Comparison of ENCODE assay signal across 19 cellular contexts in genomic region chr15:57552678-57553334, GRCh38. TPM values are rescaled to one million over a fixed set of nuclear protein-coding genes. Genes with fewer than 3 reads are reported as not detected.
DNase-seq lines count a peak whose midpoint lies in the region; ATAC-seq, FAIRE-seq and TF ChIP-seq lines count a peak whose summit lies in the region.
"Had no signal": no experiment of that assay in that cellular context is flagged by ENCODE, and none has a peak within 500 bp of the region (broad histone marks: within the 10 kb centered on the region; RNA-seq: fewer than 3 reads in every experiment).

No MANE protein-coding gene starts in this region.

- peak overlapping the region; percentile 93 for H3K27ac Mint-ChIP-seq in astrocyte (ENCODE audit: unreplicated experiment)
- H3K27ac Mint-ChIP-seq: activated naive CD4-positive, alpha-beta T cell treated with anti-CD3 and anti-CD28 coated beads, Interleukin-2, amount 50 U/mL, for 72 hours; natural killer cell treated with Interleukin-12 subunit alpha and Interleukin-12 subunit beta and Interleukin-15 and Interleukin-18, amount 100 ng/mL, for 72 hours had no signal

- H3K4me3 Mint-ChIP-seq in astrocyte (ENCODE audit: unreplicated experiment) = no peak overlapping the region
- H3K4me3 Mint-ChIP-seq: natural killer cell treated with Interleukin-12 subunit alpha and Interleukin-12 subunit beta and Interleukin-15 and Interleukin-18, amount 100 ng/mL, for 72 hours had no signal

- H2BK5ac ChIP-seq in trophoblast cell (ENCODE audit: low read depth, low read length, poor library complexity) = peak overlapping the region; percentile 7

- H4K91ac ChIP-seq in trophoblast cell (ENCODE audit: low read depth, low read length) = peak overlapping the region; percentile 41

- peaks cover 18% of the 10 kb centered on the region for H3K79me1 ChIP-seq in trophoblast cell (ENCODE audit: low read length)

- H2AK5ac ChIP-seq in trophoblast cell (ENCODE audit: low read length) = peak overlapping the region; percentile 61

- POLR2A ChIA-PET in HCT116 (lab: Charles Lee) = no interaction called here

- peaks cover 2% of the 10 kb centered on the region for H3K9me3 Mint-ChIP-seq in astrocyte (ENCODE audit: unreplicated experiment)
- H3K9me3 Mint-ChIP-seq: activated naive CD4-positive, alpha-beta T cell treated with anti-CD3 and anti-CD28 coated beads, Interleukin-2, amount 50 U/mL, for 72 hours; natural killer cell treated with Interleukin-12 subunit alpha and Interleukin-12 subunit beta and Interleukin-15 and Interleukin-18, amount 100 ng/mL, for 72 hours had no signal

- TF ChIP-seq RAD21 in HCT116 (IDR thresholded peaks at IDR 0.05; ENCODE audit: low read depth) = no peak

- no peaks in the 10 kb centered on the region for H3K79me2 ChIP-seq in HCT116 (ENCODE audit: insufficient read depth, low read length)
- H3K79me2 ChIP-seq in astrocyte (ENCODE audit: insufficient read depth, low read length) = no peaks in the 10 kb centered on the region
- no peaks in the 10 kb centered on the region for H3K79me2 ChIP-seq in hepatocyte
- peaks cover 1% of the 10 kb centered on the region for H3K79me2 ChIP-seq in trophoblast cell (ENCODE audit: control insufficient read depth, insufficient read depth, low read length, poor library complexity)

- H3K9me2 ChIP-seq in HCT116 (ENCODE audit: insufficient read depth) (no peaks in the 10 kb centered on the region), hepatocyte (replicated peaks; ENCODE audit: insufficient read depth) (no peaks in the 10 kb centered on the region)

- peak overlapping the region; percentile 31 for H3K18ac ChIP-seq in trophoblast cell (ENCODE audit: low read length)

- H3K4me1 Mint-ChIP-seq in astrocyte (ENCODE audit: low read depth, unreplicated experiment) = peaks cover 51% of the 10 kb centered on the region

- peak overlapping the region; percentile 19 for H2BK120ac ChIP-seq in trophoblast cell (ENCODE audit: insufficient read depth, low read length, poor library complexity)

- 94% methylated on average over 8 of the region's 8 CpGs for WGBS in hepatocyte (ENCODE audit: low lambda C conversion rate, missing lambda C conversion rate)
- WGBS in trophoblast cell (ENCODE audit: extremely low coverage, insufficient coverage, insufficient read length) = no CpG with 5 or more reads among the region's 8 CpGs

- peak overlapping the region; percentile 32 for H3K14ac ChIP-seq in trophoblast cell (ENCODE audit: low read length)

- peak overlapping the region; percentile 28 for H2BK12ac ChIP-seq in trophoblast cell (ENCODE audit: low read length)

- H3K36me3 ChIP-seq in HCT116 (ENCODE audit: control insufficient read depth in 1 of 2, insufficient read depth in 2 of 2, low read length in 2 of 2) (no peaks in the 10 kb centered on the region), astrocyte (ENCODE audit: insufficient read depth, low read length) (no peaks in the 10 kb centered on the region), hepatocyte (replicated peaks; ENCODE audit: insufficient read depth, low read depth) (no peaks in the 10 kb centered on the region), trophoblast cell (ENCODE audit: control insufficient read depth in 1 of 2, insufficient read depth in 2 of 2, low read length in 2 of 2) (peaks cover 3% of the 10 kb centered on the region in 2 experiments)

- H3K4me2 ChIP-seq in HCT116 (ENCODE audit: low read length) (peak overlapping the region; percentile 77; the same call in 1 of the 2 replicates), astrocyte (ENCODE audit: low read length) (no peak overlapping the region), hepatocyte (no peak overlapping the region), trophoblast cell (ENCODE audit: low read length) (no peak overlapping the region)

- no peaks in the 10 kb centered on the region for H3K27me3 ChIP-seq in HCT116 (ENCODE audit: insufficient read depth, low read length)
- H3K27me3 ChIP-seq in astrocyte (ENCODE audit: insufficient read depth, low read length) = no peaks in the 10 kb centered on the region
- H3K27me3 ChIP-seq in hepatocyte = no peaks in the 10 kb centered on the region
- no peaks in the 10 kb centered on the region for H3K27me3 ChIP-seq in trophoblast cell (ENCODE audit: insufficient read depth, low read length)
- no peaks in the 10 kb centered on the region for H3K27me3 ChIP-seq in foreskin keratinocyte
- H3K27me3 ChIP-seq: vagina had no signal

- DNase-seq in HCT116 (ENCODE audit: low read depth, low spot score) (no peak), astrocyte (ENCODE audit: low read depth) (no peak), hepatocyte (ENCODE audit: low spot score) (no peak), trophoblast cell (no peak), GDM1 (lab: John Stamatoyannopoulos, UW) (no peak), foreskin keratinocyte (no peak)
- no peak for DNase-seq in stimulated activated CD4-positive, alpha-beta T cell treated with anti-CD3 and anti-CD28 coated beads, Interleukin-4, amount 100 ng/mL, for 1 hour
- DNase-seq: activated CD4-positive, CD25-positive, alpha-beta regulatory T cell treated with anti-CD3 and anti-CD28 coated beads, Interleukin-2, amount 50 U/mL, for 72 hours; activated CD8-positive, alpha-beta memory T cell treated with anti-CD3 and anti-CD28 coated beads, Interleukin-2, amount 50 U/mL, for 48 hours; left colon; NCI-H1694 treated with DMSO at 0.1 percent for 48 hours; stimulated activated CD4-positive, alpha-beta T cell treated with anti-CD3 and anti-CD28 coated beads, Interleukin-4, amount 100 ng/mL, for 4 hours; T-helper 2 cell had no signal

- TF ChIP-seq POLR2A in HCT116 (IDR thresholded peaks at IDR 0.05; ENCODE audit: borderline replicate concordance, extremely low read depth, insufficient read depth, insufficient read length) = no peak

- no TSS peak for BruUV-seq in HCT116 (replicated peaks; lab: Mats Ljungman, UMichigan)

- no peak for TF ChIP-seq CTCF in HCT116 (IDR thresholded peaks at IDR 0.05 in 2 of 3, conservative IDR thresholded peaks at IDR 0.05 in 1 of 3; ENCODE audit: borderline replicate concordance in 1 of 3, insufficient read depth in 1 of 3, low read depth in 2 of 3, low read length in 2 of 3)
- TF ChIP-seq CTCF in astrocyte (IDR thresholded peaks at IDR 0.05; ENCODE audit: insufficient read depth, low read depth, low read length) = no peak
- TF ChIP-seq CTCF in hepatocyte (IDR thresholded peaks at IDR 0.05; ENCODE audit: poor library complexity) = no peak
- no peak for TF ChIP-seq CTCF in foreskin keratinocyte (conservative IDR thresholded peaks at IDR 0.05)

- H3K4me1 ChIP-seq in HCT116 (ENCODE audit: control insufficient read depth in 1 of 2, insufficient read depth in 2 of 2, low read length in 2 of 2) (peaks cover 31 to 41% of the 10 kb centered on the region in 2 experiments), astrocyte (ENCODE audit: insufficient read depth, low read length) (peaks cover 33% of the 10 kb centered on the region), hepatocyte (ENCODE audit: insufficient read depth) (peaks cover 62% of the 10 kb centered on the region), trophoblast cell (ENCODE audit: control insufficient read depth in 1 of 2, insufficient read depth in 2 of 2, low read length in 2 of 2) (peaks cover 37 to 47% of the 10 kb centered on the region in 2 experiments), foreskin keratinocyte (peaks cover 23% of the 10 kb centered on the region)

- H4K20me1 ChIP-seq in HCT116 (ENCODE audit: insufficient read depth) (no peaks in the 10 kb centered on the region), astrocyte (ENCODE audit: insufficient read depth, low read length) (no peaks in the 10 kb centered on the region), hepatocyte (ENCODE audit: insufficient read depth, poor library complexity, severe bottlenecking) (no peaks in the 10 kb centered on the region)

- H3K36me3 Mint-ChIP-seq in astrocyte (ENCODE audit: low read depth, unreplicated experiment) = peaks cover 6% of the 10 kb centered on the region
- H3K36me3 Mint-ChIP-seq: activated naive CD4-positive, alpha-beta T cell treated with anti-CD3 and anti-CD28 coated beads, Interleukin-2, amount 50 U/mL, for 72 hours; natural killer cell treated with Interleukin-12 subunit alpha and Interleukin-12 subunit beta and Interleukin-15 and Interleukin-18, amount 100 ng/mL, for 72 hours had no signal

- H4K12ac ChIP-seq in trophoblast cell (ENCODE audit: low read depth, low read length) = no peak overlapping the region

- H3K9ac ChIP-seq in HCT116 (ENCODE audit: low read length) = no peak overlapping the region
- H3K9ac ChIP-seq in astrocyte (ENCODE audit: low read length) = no peak overlapping the region
- H3K9ac ChIP-seq in trophoblast cell (ENCODE audit: low read length) = no peak overlapping the region

- ATAC-seq in HCT116 (no peak), HG03378 (IDR thresholded peaks at IDR 0.05; ENCODE audit: unreplicated experiment) (no peak), foreskin keratinocyte (no peak)
- ATAC-seq: activated naive CD4-positive, alpha-beta T cell treated with anti-CD3 and anti-CD28 coated beads, Interleukin-2, amount 50 U/mL, for 72 hours; left colon had no signal

- H3K9me3 ChIP-seq in HCT116 (ENCODE audit: control insufficient read depth in 1 of 2, insufficient read depth in 1 of 2, low read depth in 1 of 2, low read length in 2 of 2) (no peaks in the 10 kb centered on the region), astrocyte (ENCODE audit: insufficient read depth, low read depth, low read length) (no peaks in the 10 kb centered on the region), hepatocyte (ENCODE audit: low read depth) (no peaks in the 10 kb centered on the region), trophoblast cell (ENCODE audit: insufficient read depth, low read depth, low read length) (peaks cover 2% of the 10 kb centered on the region)
- H3K9me3 ChIP-seq: vagina had no signal

- H3K4me3 ChIP-seq in HCT116 (replicated peaks in 1 of 2; ENCODE audit: low read depth in 1 of 2, low read length in 2 of 2) (no peak overlapping the region), astrocyte (ENCODE audit: insufficient read depth, low read depth, low read length) (no peak overlapping the region), hepatocyte (no peak overlapping the region), trophoblast cell (ENCODE audit: low read depth, low read length) (no peak overlapping the region)
- H3K4me3 ChIP-seq: vagina had no signal

- H3K27ac ChIP-seq in HCT116 (ENCODE audit: low read depth, low read length) (no peak overlapping the region), astrocyte (ENCODE audit: low read depth, low read length) (no peak overlapping the region), hepatocyte (peak overlapping the region; percentile 97), trophoblast cell (ENCODE audit: low read depth, low read length) (no peak overlapping the region), foreskin keratinocyte (no peak overlapping the region)
- H3K27ac ChIP-seq: vagina had no signal

- RAD21 ChIA-PET in HCT116 (lab: Charles Lee; ENCODE audit: low non-redundant PET in 1 of 2, low total read pairs in 2 of 2, uncharacterized antibody in 2 of 2, unreplicated experiment in 2 of 2) = interaction anchor here in 1 of 2 experiments (0.6 kb wide), 1 partner anchor 703 kb away, joined by 3 read pairs; no protein-coding TSS in a partner anchor

- no peak overlapping the region for H4K8ac ChIP-seq in trophoblast cell (ENCODE audit: low read depth, low read length)

- H2AFZ ChIP-seq in HCT116 (ENCODE audit: low read depth, low read length, poor library complexity, severe bottlenecking) (no peak overlapping the region), astrocyte (ENCODE audit: low read depth, low read length) (no peak overlapping the region), hepatocyte (no peak overlapping the region), trophoblast cell (ENCODE audit: insufficient read depth, low read length, poor library complexity) (no peak overlapping the region)

- no peak for FAIRE-seq in astrocyte (lab: Jason Lieb, UNC)
- FAIRE-seq: GM18507, GM19239 had no signal

- H3K27me3 Mint-ChIP-seq in astrocyte (ENCODE audit: low read depth, unreplicated experiment) = peaks cover 1% of the 10 kb centered on the region

- no peak overlapping the region for H3K23ac ChIP-seq in trophoblast cell (ENCODE audit: low read length)

- CTCF ChIA-PET in HCT116 (lab: Charles Lee) = interaction anchor here (1.0 to 4.0 kb wide), 2 partner anchors 11 to 88 kb away, joined by 3 to 22 read pairs; no protein-coding TSS in a partner anchor

- intact Hi-C loops in HCT116 (cut with micrococcal nuclease) = no loop called here

- peak overlapping the region; percentile 8 for H3K4ac ChIP-seq in trophoblast cell (ENCODE audit: low read depth, low read length)

RNA-seq across cellular contexts. Expression of gene MYZAP, which starts 38.9 kb away (rescaled TPM):
- 5.8 TPM for total RNA-seq in HCT116 (2021; ENCODE audit: unreplicated experiment)
- polyA plus RNA-seq in HCT116 (2012) = 3.9 and 4.8 TPM in 2 replicates
- 0.41 TPM in 1 of 2 replicates, not detected in the other for total RNA-seq in astrocyte
- 15.5 and 20.3 TPM in 2 replicates for total RNA-seq in hepatocyte
- polyA plus RNA-seq in hepatocyte = 12.0 and 17.0 TPM in 2 replicates
- 0.26 and 0.37 TPM in 2 replicates for polyA plus RNA-seq in trophoblast cell (2013)
- total RNA-seq in foreskin keratinocyte = 2.9 and 3.5 TPM in 2 replicates
- polyA plus RNA-seq in foreskin keratinocyte = 1.7 and 2.0 TPM in 2 replicates
- total RNA-seq: natural killer cell treated with Interleukin-12 subunit alpha and Interleukin-12 subunit beta and Interleukin-15 and Interleukin-18, amount 100 ng/mL, for 72 hours had no signal
